38 cellular contexts compared by ENCODE assay signal in the genomic region with DNA sequence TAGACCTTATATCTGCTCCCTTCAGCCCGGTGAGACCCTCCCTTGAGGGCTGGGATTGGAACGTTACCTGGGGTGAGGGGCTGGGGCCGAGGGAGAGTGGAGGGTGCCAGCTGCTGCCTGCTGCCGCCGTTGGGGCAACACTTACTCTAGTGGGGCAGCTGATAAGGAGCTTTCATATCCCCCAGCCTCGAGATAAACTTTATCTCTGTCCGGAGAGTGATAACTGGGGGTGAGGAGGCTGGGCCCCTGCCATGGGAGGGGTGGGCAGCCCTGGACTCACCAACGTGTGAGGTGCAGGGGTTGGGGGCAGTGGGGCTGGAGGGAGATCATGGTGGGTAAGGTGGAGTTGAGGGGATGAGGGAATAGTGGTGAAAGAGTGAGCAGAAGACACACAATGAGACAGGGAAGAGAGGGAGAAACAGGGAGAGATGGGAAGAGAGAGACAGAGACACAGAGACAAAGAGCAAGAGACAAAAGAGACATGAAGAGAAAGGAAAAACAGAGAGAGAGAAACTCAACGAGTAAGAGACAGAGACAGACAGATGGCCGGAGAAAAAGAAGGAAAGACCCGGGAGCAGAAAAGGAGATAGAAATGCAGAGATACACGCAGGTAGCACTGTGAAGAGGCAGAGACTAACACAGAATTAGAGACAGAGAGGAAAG. TPM values are rescaled to one million over a fixed set of nuclear protein-coding genes. Genes with fewer than 3 reads are reported as not detected.
"Had no signal": no experiment of that assay in that cellular context is flagged by ENCODE, and none has a peak within 500 bp of the region (broad histone marks: within the 10 kb centered on the region; RNA-seq: fewer than 3 reads in every experiment).

No MANE protein-coding gene starts in this region.

- H3K27me3 Mint-ChIP-seq: activated naive CD8-positive, alpha-beta T cell treated with anti-CD3 and anti-CD28 coated beads for 36 hours had no signal

- H3K9me3 Mint-ChIP-seq: activated B cell treated with CpG ODN at 0.5 μM for 24 hours; activated CD4-positive, alpha-beta memory T cell treated with anti-CD3 and anti-CD28 coated beads, Interleukin-2, amount 10 ng/mL, durations not matched to agents 7 days and 5 days; activated naive CD8-positive, alpha-beta T cell treated with anti-CD3 and anti-CD28 coated beads for 36 hours; T-helper 1 cell treated with Interleukin-12 subunit alpha and Interleukin-12 subunit beta and Interleukin-4 antibody, amounts not matched to agents 30 μg/mL and 1 μg/mL, for 36 hours had no signal

- H3K9me3 ChIP-seq: MG63, Peyer's patch, SJSA1, SK-N-SH had no signal

- H3K36me3 Mint-ChIP-seq: activated CD8-positive, alpha-beta memory T cell treated with anti-CD3 and anti-CD28 coated beads, Interleukin-2, amount 10 ng/mL, durations not matched to agents 7 days and 5 days; activated naive CD8-positive, alpha-beta T cell treated with anti-CD3 and anti-CD28 coated beads for 36 hours had no signal

- H3K9ac ChIP-seq: SK-N-SH had no signal

- H3K36me3 ChIP-seq: brain microvascular endothelial cell, MG63, Peyer's patch, SJSA1 had no signal

- ATAC-seq: activated CD8-positive, alpha-beta memory T cell treated with anti-CD3 and anti-CD28 coated beads, Interleukin-2, amount 10 ng/mL, durations not matched to agents 7 days and 5 days; PC-3 had no signal

- H3K4me1 Mint-ChIP-seq: activated B cell treated with CpG ODN at 0.5 μM for 24 hours had no signal

- H3K4me3 Mint-ChIP-seq: activated B cell treated with CpG ODN at 0.5 μM for 24 hours; activated CD4-positive, alpha-beta memory T cell treated with anti-CD3 and anti-CD28 coated beads, Interleukin-2, amount 10 ng/mL, durations not matched to agents 7 days and 5 days; activated CD8-positive, alpha-beta memory T cell treated with anti-CD3 and anti-CD28 coated beads, Interleukin-2, amount 10 ng/mL, durations not matched to agents 7 days and 5 days; activated naive CD8-positive, alpha-beta T cell treated with anti-CD3 and anti-CD28 coated beads for 36 hours; T-helper 1 cell treated with Interleukin-12 subunit alpha and Interleukin-12 subunit beta and Interleukin-4 antibody, amounts not matched to agents 30 μg/mL and 1 μg/mL, for 36 hours had no signal

- H3K27ac ChIP-seq: brain microvascular endothelial cell, Peyer's patch, SJSA1, VCaP had no signal

- H3K4me2 ChIP-seq: SK-N-SH had no signal

- H3K4me3 ChIP-seq: MG63, Peyer's patch, SJSA1 had no signal

- DNase-seq: activated B cell treated with CpG ODN at 0.5 μM for 24 hours; activated CD4-positive, alpha-beta memory T cell treated with anti-CD3 and anti-CD28 coated beads, Interleukin-2, amount 10 ng/mL, durations not matched to agents 7 days and 5 days; activated CD4-positive, alpha-beta T cell treated with anti-CD3 and anti-CD28 coated beads for 4 hours; activated CD4-positive, CD25-positive, alpha-beta regulatory T cell treated with anti-CD3 and anti-CD28 coated beads, Interleukin-2, amount 50 U/mL, for 72 hours; activated CD8-positive, alpha-beta memory T cell treated with anti-CD3 and anti-CD28 coated beads for 24 hours; activated CD8-positive, alpha-beta memory T cell treated with anti-CD3 and anti-CD28 coated beads, Interleukin-2, amount 10 ng/mL, durations not matched to agents 7 days and 5 days; activated CD8-positive, alpha-beta memory T cell treated with anti-CD3 and anti-CD28 coated beads, Interleukin-2, amount 50 U/mL, for 48 hours; activated effector memory CD4-positive, alpha-beta T cell treated with anti-CD3 and anti-CD28 coated beads, Interleukin-2, amount 50 U/mL, for 16 hours; activated naive CD4-positive, alpha-beta T cell; activated naive CD4-positive, alpha-beta T cell treated with anti-CD3 and anti-CD28 coated beads, Interleukin-2, amount 50 U/mL, for 16 hours; activated naive CD8-positive, alpha-beta T cell treated with anti-CD3 and anti-CD28 coated beads for 36 hours; activated T-cell treated with anti-CD3 and anti-CD28 coated beads, Interleukin-2, amount 50 U/mL, for 48 hours; amniotic stem cell; aorta; brain microvascular endothelial cell; Kasumi-1; KG1; MG63; NCI-H1048; NCI-H1105 treated with DMSO at 0.1 percent for 48 hours; NCI-H1436; NCI-H1694; NCI-H1930; NCI-H2081 treated with DMSO at 0.1 percent for 48 hours; NCI-H345; NCI-H524 treated with DMSO at 0.1 percent for 48 hours; NCI-H748 treated with DMSO at 0.1 percent for 48 hours; NK-92 treated with Interleukin-12 subunit alpha and Interleukin-12 subunit beta, amount 100 ng/mL, for 24 hours; PC-3; Peyer's patch; RPMI8226; SHP77 treated with DMSO at 0.1 percent for 48 hours; SK-N-SH; T-helper 9 cell had no signal

- H3K27me3 ChIP-seq: brain microvascular endothelial cell, MG63, Peyer's patch, SJSA1 had no signal

- H3K27ac Mint-ChIP-seq: activated B cell treated with CpG ODN at 0.5 μM for 24 hours; activated CD4-positive, alpha-beta memory T cell treated with anti-CD3 and anti-CD28 coated beads, Interleukin-2, amount 10 ng/mL, durations not matched to agents 7 days and 5 days; activated CD8-positive, alpha-beta memory T cell treated with anti-CD3 and anti-CD28 coated beads, Interleukin-2, amount 10 ng/mL, durations not matched to agents 7 days and 5 days; activated naive CD8-positive, alpha-beta T cell treated with anti-CD3 and anti-CD28 coated beads for 36 hours; T-helper 1 cell treated with Interleukin-12 subunit alpha and Interleukin-12 subunit beta and Interleukin-4 antibody, amounts not matched to agents 30 μg/mL and 1 μg/mL, for 36 hours had no signal

- H3K4me1 ChIP-seq: Peyer's patch, SJSA1 had no signal

RNA-seq across cellular contexts. Expression of gene GATA1, which starts 1.6 kb away (rescaled TPM):
- total RNA-seq: activated B cell treated with CpG ODN at 0.5 μM for 24 hours; activated CD4-positive, alpha-beta memory T cell treated with anti-CD3 and anti-CD28 coated beads, Interleukin-2, amount 10 ng/mL, durations not matched to agents 7 days and 5 days; activated CD8-positive, alpha-beta memory T cell treated with anti-CD3 and anti-CD28 coated beads, Interleukin-2, amount 10 ng/mL, durations not matched to agents 7 days and 5 days; activated naive CD8-positive, alpha-beta T cell treated with anti-CD3 and anti-CD28 coated beads for 36 hours; NCI-H460; PC-3; Peyer's patch; SJSA1 had no signal
- polyA plus RNA-seq: aorta, SK-N-SH had no signal

RNA-seq across cellular contexts. Expression of gene GLOD5, which starts 26.4 kb away (rescaled TPM):
- total RNA-seq: activated B cell treated with CpG ODN at 0.5 μM for 24 hours; activated CD4-positive, alpha-beta memory T cell treated with anti-CD3 and anti-CD28 coated beads, Interleukin-2, amount 10 ng/mL, durations not matched to agents 7 days and 5 days; activated CD8-positive, alpha-beta memory T cell treated with anti-CD3 and anti-CD28 coated beads, Interleukin-2, amount 10 ng/mL, durations not matched to agents 7 days and 5 days; activated naive CD8-positive, alpha-beta T cell treated with anti-CD3 and anti-CD28 coated beads for 36 hours; aorta; NCI-H460; PC-3; SJSA1 had no signal
- polyA plus RNA-seq: SK-N-SH had no signal

RNA-seq across cellular contexts. Expression of gene ERAS, which starts 38.4 kb away (rescaled TPM):
- total RNA-seq: activated B cell treated with CpG ODN at 0.5 μM for 24 hours; activated CD4-positive, alpha-beta memory T cell treated with anti-CD3 and anti-CD28 coated beads, Interleukin-2, amount 10 ng/mL, durations not matched to agents 7 days and 5 days; activated CD8-positive, alpha-beta memory T cell treated with anti-CD3 and anti-CD28 coated beads, Interleukin-2, amount 10 ng/mL, durations not matched to agents 7 days and 5 days; aorta; PC-3; Peyer's patch; SJSA1 had no signal

RNA-seq across cellular contexts. Expression of gene PCSK1N, which starts 47.5 kb away (rescaled TPM):
- total RNA-seq: activated B cell treated with CpG ODN at 0.5 μM for 24 hours had no signal
